ENCODE assay signal across 1 cellular context in the genomic region with DNA sequence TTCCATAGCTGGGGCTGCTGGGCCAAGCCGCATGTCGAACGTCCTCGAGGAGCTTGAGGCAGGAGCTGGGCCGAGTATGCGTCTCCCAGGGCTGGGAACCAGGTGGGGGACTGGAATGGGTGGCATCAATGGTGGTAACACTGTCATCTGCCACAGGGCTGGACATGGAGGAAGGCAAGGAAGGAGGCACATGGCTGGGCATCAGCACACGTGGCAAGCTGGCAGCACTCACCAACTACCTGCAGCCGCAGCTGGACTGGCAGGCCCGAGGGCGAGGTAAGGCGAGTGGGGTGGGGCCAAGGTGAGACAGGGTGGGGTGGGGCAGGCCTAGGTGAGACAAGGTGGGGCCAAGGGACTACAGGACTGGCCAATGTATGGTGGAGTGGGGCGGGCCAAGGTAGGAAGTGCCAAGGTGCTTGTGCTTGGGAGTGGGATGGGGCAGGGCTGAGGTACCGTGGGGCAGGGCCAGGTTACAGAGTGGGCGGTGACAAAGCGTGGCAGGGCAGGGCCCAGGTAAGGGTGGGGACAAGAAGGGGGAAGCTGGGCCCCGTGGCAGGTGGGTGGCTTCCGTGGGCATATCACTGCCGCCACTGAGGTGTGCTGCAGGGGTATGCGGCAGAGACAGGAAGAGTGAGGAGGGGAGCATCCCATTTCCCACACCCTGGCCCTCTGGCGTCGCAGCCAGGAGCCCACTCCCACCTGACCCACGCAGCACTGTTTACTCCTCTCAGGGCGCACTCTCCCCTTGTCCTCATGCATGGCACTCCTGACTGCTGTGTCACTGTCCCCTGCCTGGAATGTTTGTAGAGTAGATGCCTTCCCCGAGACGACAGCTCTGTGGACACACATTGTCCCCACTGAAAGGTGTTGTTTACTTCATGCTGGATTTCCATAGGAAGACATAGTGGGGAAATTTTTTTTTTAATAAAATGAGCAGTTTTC.
TF ChIP-seq lines count a peak whose summit lies in the region.

No MANE protein-coding gene starts in this region.

TF ChIP-seq in GM23338, 12 proteins besides CTCF, POLR2A, EP300 and RAD21 (continued from another document):
- TF ChIP-seq, protein P1, sequence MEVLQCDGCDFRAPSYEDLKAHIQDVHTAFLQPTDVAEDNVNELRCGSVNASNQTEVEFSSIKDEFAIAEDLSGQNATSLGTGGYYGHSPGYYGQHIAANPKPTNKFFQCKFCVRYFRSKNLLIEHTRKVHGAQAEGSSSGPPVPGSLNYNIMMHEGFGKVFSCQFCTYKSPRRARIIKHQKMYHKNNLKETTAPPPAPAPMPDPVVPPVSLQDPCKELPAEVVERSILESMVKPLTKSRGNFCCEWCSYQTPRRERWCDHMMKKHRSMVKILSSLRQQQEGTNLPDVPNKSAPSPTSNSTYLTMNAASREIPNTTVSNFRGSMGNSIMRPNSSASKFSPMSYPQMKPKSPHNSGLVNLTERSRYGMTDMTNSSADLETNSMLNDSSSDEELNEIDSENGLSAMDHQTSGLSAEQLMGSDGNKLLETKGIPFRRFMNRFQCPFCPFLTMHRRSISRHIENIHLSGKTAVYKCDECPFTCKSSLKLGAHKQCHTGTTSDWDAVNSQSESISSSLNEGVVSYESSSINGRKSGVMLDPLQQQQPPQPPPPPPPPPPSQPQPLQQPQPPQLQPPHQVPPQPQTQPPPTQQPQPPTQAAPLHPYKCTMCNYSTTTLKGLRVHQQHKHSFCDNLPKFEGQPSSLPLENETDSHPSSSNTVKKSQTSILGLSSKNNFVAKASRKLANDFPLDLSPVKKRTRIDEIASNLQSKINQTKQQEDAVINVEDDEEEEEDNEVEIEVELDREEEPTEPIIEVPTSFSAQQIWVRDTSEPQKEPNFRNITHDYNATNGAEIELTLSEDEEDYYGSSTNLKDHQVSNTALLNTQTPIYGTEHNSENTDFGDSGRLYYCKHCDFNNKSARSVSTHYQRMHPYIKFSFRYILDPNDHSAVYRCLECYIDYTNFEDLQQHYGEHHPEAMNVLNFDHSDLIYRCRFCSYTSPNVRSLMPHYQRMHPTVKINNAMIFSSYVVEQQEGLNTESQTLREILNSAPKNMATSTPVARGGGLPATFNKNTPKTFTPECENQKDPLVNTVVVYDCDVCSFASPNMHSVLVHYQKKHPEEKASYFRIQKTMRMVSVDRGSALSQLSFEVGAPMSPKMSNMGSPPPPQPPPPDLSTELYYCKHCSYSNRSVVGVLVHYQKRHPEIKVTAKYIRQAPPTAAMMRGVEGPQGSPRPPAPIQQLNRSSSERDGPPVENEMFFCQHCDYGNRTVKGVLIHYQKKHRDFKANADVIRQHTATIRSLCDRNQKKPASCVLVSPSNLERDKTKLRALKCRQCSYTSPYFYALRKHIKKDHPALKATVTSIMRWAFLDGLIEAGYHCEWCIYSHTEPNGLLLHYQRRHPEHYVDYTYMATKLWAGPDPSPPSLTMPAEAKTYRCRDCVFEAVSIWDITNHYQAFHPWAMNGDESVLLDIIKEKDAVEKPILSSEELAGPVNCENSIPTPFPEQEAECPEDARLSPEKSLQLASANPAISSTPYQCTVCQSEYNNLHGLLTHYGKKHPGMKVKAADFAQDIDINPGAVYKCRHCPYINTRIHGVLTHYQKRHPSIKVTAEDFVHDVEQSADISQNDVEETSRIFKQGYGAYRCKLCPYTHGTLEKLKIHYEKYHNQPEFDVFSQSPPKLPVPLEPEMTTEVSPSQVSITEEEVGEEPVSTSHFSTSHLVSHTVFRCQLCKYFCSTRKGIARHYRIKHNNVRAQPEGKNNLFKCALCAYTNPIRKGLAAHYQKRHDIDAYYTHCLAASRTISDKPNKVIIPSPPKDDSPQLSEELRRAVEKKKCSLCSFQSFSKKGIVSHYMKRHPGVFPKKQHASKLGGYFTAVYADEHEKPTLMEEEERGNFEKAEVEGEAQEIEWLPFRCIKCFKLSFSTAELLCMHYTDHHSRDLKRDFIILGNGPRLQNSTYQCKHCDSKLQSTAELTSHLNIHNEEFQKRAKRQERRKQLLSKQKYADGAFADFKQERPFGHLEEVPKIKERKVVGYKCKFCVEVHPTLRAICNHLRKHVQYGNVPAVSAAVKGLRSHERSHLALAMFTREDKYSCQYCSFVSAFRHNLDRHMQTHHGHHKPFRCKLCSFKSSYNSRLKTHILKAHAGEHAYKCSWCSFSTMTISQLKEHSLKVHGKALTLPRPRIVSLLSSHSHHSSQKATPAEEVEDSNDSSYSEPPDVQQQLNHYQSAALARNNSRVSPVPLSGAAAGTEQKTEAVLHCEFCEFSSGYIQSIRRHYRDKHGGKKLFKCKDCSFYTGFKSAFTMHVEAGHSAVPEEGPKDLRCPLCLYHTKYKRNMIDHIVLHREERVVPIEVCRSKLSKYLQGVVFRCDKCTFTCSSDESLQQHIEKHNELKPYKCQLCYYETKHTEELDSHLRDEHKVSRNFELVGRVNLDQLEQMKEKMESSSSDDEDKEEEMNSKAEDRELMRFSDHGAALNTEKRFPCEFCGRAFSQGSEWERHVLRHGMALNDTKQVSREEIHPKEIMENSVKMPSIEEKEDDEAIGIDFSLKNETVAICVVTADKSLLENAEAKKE (CRISPR knock-in tag; IDR thresholded peaks at IDR 0.05): no peak
- no peak for TF ChIP-seq EZH2 (IDR thresholded peaks at IDR 0.05; ENCODE audit: low read depth, unreplicated experiment)
- TF ChIP-seq, protein P2, sequence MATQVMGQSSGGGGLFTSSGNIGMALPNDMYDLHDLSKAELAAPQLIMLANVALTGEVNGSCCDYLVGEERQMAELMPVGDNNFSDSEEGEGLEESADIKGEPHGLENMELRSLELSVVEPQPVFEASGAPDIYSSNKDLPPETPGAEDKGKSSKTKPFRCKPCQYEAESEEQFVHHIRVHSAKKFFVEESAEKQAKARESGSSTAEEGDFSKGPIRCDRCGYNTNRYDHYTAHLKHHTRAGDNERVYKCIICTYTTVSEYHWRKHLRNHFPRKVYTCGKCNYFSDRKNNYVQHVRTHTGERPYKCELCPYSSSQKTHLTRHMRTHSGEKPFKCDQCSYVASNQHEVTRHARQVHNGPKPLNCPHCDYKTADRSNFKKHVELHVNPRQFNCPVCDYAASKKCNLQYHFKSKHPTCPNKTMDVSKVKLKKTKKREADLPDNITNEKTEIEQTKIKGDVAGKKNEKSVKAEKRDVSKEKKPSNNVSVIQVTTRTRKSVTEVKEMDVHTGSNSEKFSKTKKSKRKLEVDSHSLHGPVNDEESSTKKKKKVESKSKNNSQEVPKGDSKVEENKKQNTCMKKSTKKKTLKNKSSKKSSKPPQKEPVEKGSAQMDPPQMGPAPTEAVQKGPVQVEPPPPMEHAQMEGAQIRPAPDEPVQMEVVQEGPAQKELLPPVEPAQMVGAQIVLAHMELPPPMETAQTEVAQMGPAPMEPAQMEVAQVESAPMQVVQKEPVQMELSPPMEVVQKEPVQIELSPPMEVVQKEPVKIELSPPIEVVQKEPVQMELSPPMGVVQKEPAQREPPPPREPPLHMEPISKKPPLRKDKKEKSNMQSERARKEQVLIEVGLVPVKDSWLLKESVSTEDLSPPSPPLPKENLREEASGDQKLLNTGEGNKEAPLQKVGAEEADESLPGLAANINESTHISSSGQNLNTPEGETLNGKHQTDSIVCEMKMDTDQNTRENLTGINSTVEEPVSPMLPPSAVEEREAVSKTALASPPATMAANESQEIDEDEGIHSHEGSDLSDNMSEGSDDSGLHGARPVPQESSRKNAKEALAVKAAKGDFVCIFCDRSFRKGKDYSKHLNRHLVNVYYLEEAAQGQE (IDR thresholded peaks at IDR 0.05; ENCODE audit: unreplicated experiment): no peak
